ENCODE assay signal across 2 cellular contexts in the genomic region with DNA sequence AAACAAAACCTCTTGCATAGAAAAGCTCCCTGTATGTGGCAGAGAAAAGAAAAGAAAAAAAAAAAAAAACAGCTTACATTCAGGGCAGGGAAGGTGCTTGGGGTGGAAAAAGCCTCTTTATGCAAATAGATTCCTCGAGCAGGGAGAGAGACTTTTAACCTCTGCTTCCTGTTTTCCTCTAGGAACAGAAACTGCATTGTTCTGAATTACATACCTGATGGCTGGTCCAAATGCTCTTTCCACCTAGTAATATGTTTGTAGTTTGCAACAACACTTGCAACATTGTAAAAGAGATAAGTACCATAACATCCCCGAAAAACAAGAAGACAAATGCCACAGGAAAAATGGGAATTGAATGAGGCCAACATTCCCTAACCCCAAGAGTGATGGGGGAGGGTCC.
TF ChIP-seq lines count a peak whose summit lies in the region.

No MANE protein-coding gene starts in this region.

TF ChIP-seq in HepG2, 621 proteins besides CTCF, POLR2A, EP300 and RAD21 (continues in another document):
- TF ChIP-seq GFI1 (CRISPR knock-in tag; IDR thresholded peaks at IDR 0.05; ENCODE audit: borderline replicate concordance) (no peak), HDAC1 (CRISPR knock-in tag; IDR thresholded peaks at IDR 0.05) (no peak), KLF15 (CRISPR knock-in tag; IDR thresholded peaks at IDR 0.05; ENCODE audit: borderline replicate concordance) (no peak), U2AF1 (optimal IDR thresholded peaks at IDR 0.05; ENCODE audit: low read depth, low read length) (no peak), FOXA3 (CRISPR knock-in tag; IDR thresholded peaks at IDR 0.05) (peak; percentile 37), CEBPG (CRISPR knock-in tag; IDR thresholded peaks at IDR 0.05) (peak; percentile 19; the same call in 1 of the 2 replicates), BCL6 (CRISPR knock-in tag; IDR thresholded peaks at IDR 0.05) (peak; percentile 92), ELF1 (CRISPR knock-in tag; IDR thresholded peaks at IDR 0.05) (0 out of 2 replicates have a peak, but pooled peaks have one; percentile 13), FOXO1 (CRISPR knock-in tag; IDR thresholded peaks at IDR 0.05) (peak; percentile 23; the same call in 1 of the 2 replicates), RAD51 (IDR thresholded peaks at IDR 0.05; ENCODE audit: borderline replicate concordance) (no peak), POLR2G (IDR thresholded peaks at IDR 0.05; ENCODE audit: low read depth, low read length) (no peak), SOX5 (CRISPR knock-in tag; IDR thresholded peaks at IDR 0.05; ENCODE audit: borderline replicate concordance) (peak; percentile 84)
- TF ChIP-seq, protein P1, sequence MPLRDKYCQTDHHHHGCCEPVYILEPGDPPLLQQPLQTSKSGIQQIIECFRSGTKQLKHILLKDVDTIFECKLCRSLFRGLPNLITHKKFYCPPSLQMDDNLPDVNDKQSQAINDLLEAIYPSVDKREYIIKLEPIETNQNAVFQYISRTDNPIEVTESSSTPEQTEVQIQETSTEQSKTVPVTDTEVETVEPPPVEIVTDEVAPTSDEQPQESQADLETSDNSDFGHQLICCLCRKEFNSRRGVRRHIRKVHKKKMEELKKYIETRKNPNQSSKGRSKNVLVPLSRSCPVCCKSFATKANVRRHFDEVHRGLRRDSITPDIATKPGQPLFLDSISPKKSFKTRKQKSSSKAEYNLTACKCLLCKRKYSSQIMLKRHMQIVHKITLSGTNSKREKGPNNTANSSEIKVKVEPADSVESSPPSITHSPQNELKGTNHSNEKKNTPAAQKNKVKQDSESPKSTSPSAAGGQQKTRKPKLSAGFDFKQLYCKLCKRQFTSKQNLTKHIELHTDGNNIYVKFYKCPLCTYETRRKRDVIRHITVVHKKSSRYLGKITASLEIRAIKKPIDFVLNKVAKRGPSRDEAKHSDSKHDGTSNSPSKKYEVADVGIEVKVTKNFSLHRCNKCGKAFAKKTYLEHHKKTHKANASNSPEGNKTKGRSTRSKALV (CRISPR knock-in tag; IDR thresholded peaks at IDR 0.05), result no peak
- TF ChIP-seq, protein P2, sequence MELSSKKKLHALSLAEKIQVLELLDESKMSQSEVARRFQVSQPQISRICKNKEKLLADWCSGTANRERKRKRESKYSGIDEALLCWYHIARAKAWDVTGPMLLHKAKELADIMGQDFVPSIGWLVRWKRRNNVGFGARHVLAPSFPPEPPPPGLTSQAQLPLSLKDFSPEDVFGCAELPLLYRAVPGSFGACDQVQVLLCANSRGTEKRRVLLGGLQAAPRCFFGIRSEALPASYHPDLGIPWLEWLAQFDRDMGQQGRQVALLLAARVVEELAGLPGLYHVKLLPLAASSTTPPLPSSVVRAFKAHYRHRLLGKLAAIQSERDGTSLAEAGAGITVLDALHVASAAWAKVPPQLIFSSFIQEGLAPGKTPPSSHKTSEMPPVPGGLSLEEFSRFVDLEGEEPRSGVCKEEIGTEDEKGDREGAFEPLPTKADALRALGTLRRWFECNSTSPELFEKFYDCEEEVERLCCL (CRISPR knock-in tag; IDR thresholded peaks at IDR 0.05; ENCODE audit: borderline replicate concordance), result no peak
- TF ChIP-seq, protein P3, sequence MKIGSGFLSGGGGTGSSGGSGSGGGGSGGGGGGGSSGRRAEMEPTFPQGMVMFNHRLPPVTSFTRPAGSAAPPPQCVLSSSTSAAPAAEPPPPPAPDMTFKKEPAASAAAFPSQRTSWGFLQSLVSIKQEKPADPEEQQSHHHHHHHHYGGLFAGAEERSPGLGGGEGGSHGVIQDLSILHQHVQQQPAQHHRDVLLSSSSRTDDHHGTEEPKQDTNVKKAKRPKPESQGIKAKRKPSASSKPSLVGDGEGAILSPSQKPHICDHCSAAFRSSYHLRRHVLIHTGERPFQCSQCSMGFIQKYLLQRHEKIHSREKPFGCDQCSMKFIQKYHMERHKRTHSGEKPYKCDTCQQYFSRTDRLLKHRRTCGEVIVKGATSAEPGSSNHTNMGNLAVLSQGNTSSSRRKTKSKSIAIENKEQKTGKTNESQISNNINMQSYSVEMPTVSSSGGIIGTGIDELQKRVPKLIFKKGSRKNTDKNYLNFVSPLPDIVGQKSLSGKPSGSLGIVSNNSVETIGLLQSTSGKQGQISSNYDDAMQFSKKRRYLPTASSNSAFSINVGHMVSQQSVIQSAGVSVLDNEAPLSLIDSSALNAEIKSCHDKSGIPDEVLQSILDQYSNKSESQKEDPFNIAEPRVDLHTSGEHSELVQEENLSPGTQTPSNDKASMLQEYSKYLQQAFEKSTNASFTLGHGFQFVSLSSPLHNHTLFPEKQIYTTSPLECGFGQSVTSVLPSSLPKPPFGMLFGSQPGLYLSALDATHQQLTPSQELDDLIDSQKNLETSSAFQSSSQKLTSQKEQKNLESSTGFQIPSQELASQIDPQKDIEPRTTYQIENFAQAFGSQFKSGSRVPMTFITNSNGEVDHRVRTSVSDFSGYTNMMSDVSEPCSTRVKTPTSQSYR (CRISPR knock-in tag; IDR thresholded peaks at IDR 0.05; ENCODE audit: borderline replicate concordance), result peak; percentile 31; the same call in 1 of the 2 replicates
- TF ChIP-seq, protein P4, sequence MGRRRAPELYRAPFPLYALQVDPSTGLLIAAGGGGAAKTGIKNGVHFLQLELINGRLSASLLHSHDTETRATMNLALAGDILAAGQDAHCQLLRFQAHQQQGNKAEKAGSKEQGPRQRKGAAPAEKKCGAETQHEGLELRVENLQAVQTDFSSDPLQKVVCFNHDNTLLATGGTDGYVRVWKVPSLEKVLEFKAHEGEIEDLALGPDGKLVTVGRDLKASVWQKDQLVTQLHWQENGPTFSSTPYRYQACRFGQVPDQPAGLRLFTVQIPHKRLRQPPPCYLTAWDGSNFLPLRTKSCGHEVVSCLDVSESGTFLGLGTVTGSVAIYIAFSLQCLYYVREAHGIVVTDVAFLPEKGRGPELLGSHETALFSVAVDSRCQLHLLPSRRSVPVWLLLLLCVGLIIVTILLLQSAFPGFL (CRISPR knock-in tag; IDR thresholded peaks at IDR 0.05), result no peak
- TF ChIP-seq, protein P5, sequence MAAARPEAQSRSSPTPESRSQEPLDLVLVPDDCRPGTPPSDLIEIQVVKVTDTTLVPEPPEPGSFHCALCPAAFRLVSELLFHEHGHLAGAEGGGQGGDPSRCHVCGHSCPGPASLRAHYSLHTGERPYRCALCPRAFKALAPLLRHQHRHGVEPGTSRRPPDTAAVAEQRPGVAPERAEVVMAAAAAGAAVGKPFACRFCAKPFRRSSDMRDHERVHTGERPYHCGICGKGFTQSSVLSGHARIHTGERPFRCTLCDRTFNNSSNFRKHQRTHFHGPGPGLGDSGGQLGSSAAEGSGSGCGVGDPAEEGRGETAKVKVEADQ (CRISPR knock-in tag; IDR thresholded peaks at IDR 0.05; ENCODE audit: borderline replicate concordance), result no peak

TF ChIP-seq in WTC11, 78 proteins besides CTCF, POLR2A, EP300 and RAD21 (continued from another document):
- no peak for TF ChIP-seq OVOL2 (CRISPR knock-in tag; IDR thresholded peaks at IDR 0.05; ENCODE audit: borderline replicate concordance)
- TF ChIP-seq ZNF121 (CRISPR knock-in tag; IDR thresholded peaks at IDR 0.05), result no peak
- TF ChIP-seq JUN (CRISPR knock-in tag; IDR thresholded peaks at IDR 0.05), result no peak
